ENCODE assay signal across 22 cellular contexts in the genomic region with DNA sequence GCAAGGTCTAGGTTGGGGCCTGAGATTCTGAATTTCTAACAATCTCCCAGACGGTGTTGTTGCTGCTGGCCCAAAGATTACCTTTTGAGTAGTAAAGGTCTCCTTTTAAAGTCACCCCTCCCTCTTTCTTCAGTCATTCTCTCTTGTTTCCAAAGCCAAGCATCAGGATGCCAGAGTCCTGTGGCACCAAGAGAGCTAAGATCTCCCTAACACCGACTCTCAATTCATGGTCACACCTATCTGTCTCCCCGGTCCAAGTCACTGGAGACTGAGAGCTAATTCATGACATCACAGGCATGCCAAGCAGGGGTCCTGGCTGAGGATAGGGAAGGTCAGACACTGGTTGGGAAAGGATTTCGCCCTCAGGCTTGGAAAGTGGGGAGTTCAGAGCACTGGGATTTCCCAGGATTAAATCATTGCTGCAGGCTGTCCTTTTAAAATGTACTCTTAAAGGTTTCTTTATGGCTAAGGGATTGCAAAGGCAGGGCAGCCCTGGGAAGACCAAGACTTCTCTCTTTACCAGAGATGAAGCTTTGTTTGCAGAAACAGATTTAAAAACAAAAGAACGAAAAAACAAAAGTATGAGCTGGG. TPM values are rescaled to one million over a fixed set of nuclear protein-coding genes. Genes with fewer than 3 reads are reported as not detected.
DNase-seq lines count a peak whose midpoint lies in the region; FAIRE-seq and TF ChIP-seq lines count a peak whose summit lies in the region.
"Had no signal": no experiment of that assay in that cellular context is flagged by ENCODE, and none has a peak within 500 bp of the region (broad histone marks: within the 10 kb centered on the region; RNA-seq: fewer than 3 reads in every experiment).

No MANE protein-coding gene starts in this region.

- peaks cover 94% of the 10 kb centered on the region for H3K27me3 Mint-ChIP-seq in activated CD4-positive, alpha-beta T cell treated with anti-CD3 and anti-CD28 coated beads, Interleukin-2, amount 10 ng/mL, durations not matched to agents 7 days and 5 days

- H3K4me1 Mint-ChIP-seq in activated CD4-positive, alpha-beta T cell treated with anti-CD3 and anti-CD28 coated beads, Interleukin-2, amount 10 ng/mL, durations not matched to agents 7 days and 5 days, result peaks cover 22% of the 10 kb centered on the region

- in situ Hi-C loops in GM23248 (cut with MboI), result no loop called here

- H4K91ac ChIP-seq in H1 (replicated peaks; ENCODE audit: insufficient read length, low read length), result no peak overlapping the region

- H3K14ac ChIP-seq in H1 (ENCODE audit: insufficient read length), result no peak overlapping the region

- H3K9me3 ChIP-seq in Karpas-422 (ENCODE audit: low read length), result no peaks in the 10 kb centered on the region
- no peaks in the 10 kb centered on the region for H3K9me3 ChIP-seq in H1 (ENCODE audit: insufficient read depth in 2 of 2, low read depth in 1 of 2, low read length in 1 of 2)
- no peaks in the 10 kb centered on the region for H3K9me3 ChIP-seq in osteoblast (ENCODE audit: low read depth, low read length)
- no peaks in the 10 kb centered on the region for H3K9me3 ChIP-seq in GM23248 (ENCODE audit: low read depth)
- H3K9me3 ChIP-seq: BE2C, body of pancreas, upper lobe of right lung had no signal

- H3K18ac ChIP-seq in H1 (ENCODE audit: extremely low read depth, low read length), result no peak overlapping the region

- FAIRE-seq in H1 (lab: Jason Lieb, UNC) (no peak), GM12892 (lab: Jason Lieb, UNC) (no peak)
- FAIRE-seq: colon, K562, kidney had no signal

- H3K4me3 ChIP-seq in Karpas-422 (ENCODE audit: low read length) (no peak overlapping the region), H1 (ENCODE audit: extremely low read depth in 1 of 4, insufficient read depth in 2 of 4, low read depth in 3 of 4, low read length in 4 of 4) (peak overlapping the region in 2 of 4 experiments; percentile 73 to 85; a peak in 4 of 8 replicates), osteoblast (ENCODE audit: insufficient read depth, low read length) (no peak overlapping the region), GM23248 (no peak overlapping the region)
- H3K4me3 ChIP-seq: body of pancreas, K562 had no signal

- 10% methylated on average over 5 of the region's 5 CpGs; no CpG with 5 or more reads in 1 of the 2 experiments for WGBS in H1 (ENCODE audit: extremely low coverage in 1 of 2, insufficient coverage in 1 of 2, insufficient read length in 1 of 2, insufficient replicate concordance in 2 of 2, low coverage in 1 of 2, low lambda C conversion rate in 2 of 2, missing lambda C conversion rate in 1 of 2), 2 experiments
- 96 to 97% methylated on average over 5 of the region's 5 CpGs for WGBS in GM23248 (ENCODE audit: low coverage in 1 of 2, low lambda C conversion rate in 2 of 2, missing lambda C conversion rate in 2 of 2), 2 experiments

- TF ChIP-seq EP300 in H1 (IDR thresholded peaks at IDR 0.05; ENCODE audit: borderline replicate concordance in 1 of 2, low read depth in 2 of 2, low read length in 2 of 2), result no peak

- H3K9me2 ChIP-seq in Karpas-422 (replicated peaks; ENCODE audit: insufficient read depth, low read length), result no peaks in the 10 kb centered on the region
- no peaks in the 10 kb centered on the region for H3K9me2 ChIP-seq in GM23248 (ENCODE audit: insufficient read depth)

- H3K4me2 ChIP-seq in Karpas-422 (ENCODE audit: low read depth, low read length, poor library complexity, severe bottlenecking) (peak overlapping the region; percentile 100), H1 (ENCODE audit: insufficient read depth in 1 of 2, low read depth in 2 of 2, low read length in 2 of 2) (peak overlapping the region; percentile 65 to 99), osteoblast (ENCODE audit: insufficient read depth, low read length) (no peak overlapping the region), GM23248 (ENCODE audit: unreplicated experiment) (no peak overlapping the region)

- DNase-seq in activated CD4-positive, alpha-beta T cell treated with anti-CD3 and anti-CD28 coated beads, Interleukin-2, amount 10 ng/mL, durations not matched to agents 7 days and 5 days, result no peak
- DNase-seq in activated CD4-positive, alpha-beta T cell treated with anti-CD3 and anti-CD28 coated beads for 1 hour, result no peak
- no peak for DNase-seq in Karpas-422
- no peak for DNase-seq in H1 (ENCODE audit: low read depth in 1 of 2, low spot score in 2 of 2)
- DNase-seq in osteoblast (ENCODE audit: insufficient read length, low spot score, missing footprints), result peak; percentile 76
- DNase-seq in NCI-H446 (lab: John Stamatoyannopoulos, UW), result no peak
- no peak for DNase-seq in GM12892 (ENCODE audit: insufficient read length)
- DNase-seq in GM23248, result no peak
- DNase-seq: 8988T; activated T-cell treated with anti-CD3 and anti-CD28 coated beads, Interleukin-2, amount 50 U/mL, for 24 hours; BE2C; body of pancreas; kidney; NCI-H446 treated with DMSO at 0.1 percent for 48 hours; upper lobe of right lung had no signal

- POLR2A ChIA-PET in activated CD4-positive, alpha-beta T cell treated with anti-CD3 and anti-CD28 coated beads, Interleukin-2, amount 10 ng/mL, durations not matched to agents 7 days and 5 days (lab: Charles Lee), result no interaction called here
- POLR2A ChIA-PET in H1 (lab: Charles Lee; ENCODE audit: partially characterized antibody), result interaction anchor here (3.3 kb wide), 1 partner anchor 11 kb away, joined by 11 read pairs; the partner anchor contains the start of gene RSRC1

- no peaks in the 10 kb centered on the region for H4K20me1 ChIP-seq in Karpas-422 (ENCODE audit: insufficient read depth, low read depth, low read length)
- H4K20me1 ChIP-seq in H1 (replicated peaks in 1 of 2; ENCODE audit: control insufficient read depth in 1 of 2, insufficient read depth in 2 of 2, low read length in 2 of 2), result peaks cover 2 to 13% of the 10 kb centered on the region in 2 experiments
- H4K20me1 ChIP-seq in osteoblast (ENCODE audit: insufficient read depth, low read length), result peaks cover 5% of the 10 kb centered on the region
- H4K20me1 ChIP-seq in GM23248 (ENCODE audit: insufficient read depth), result no peaks in the 10 kb centered on the region

- H4K5ac ChIP-seq in H1 (ENCODE audit: insufficient read length, low read depth, low read length), result no peak overlapping the region

- no peak overlapping the region for H3K4ac ChIP-seq in H1 (replicated peaks; ENCODE audit: insufficient read length, low read depth, low read length)

- no peak overlapping the region for H2BK15ac ChIP-seq in H1 (ENCODE audit: low read length)

- no peaks in the 10 kb centered on the region for H3F3A ChIP-seq in GM23248 (ENCODE audit: insufficient read depth)

- H3K9me3 Mint-ChIP-seq in activated CD4-positive, alpha-beta T cell treated with anti-CD3 and anti-CD28 coated beads, Interleukin-2, amount 10 ng/mL, durations not matched to agents 7 days and 5 days, result peaks cover 4% of the 10 kb centered on the region

- no peak overlapping the region for H2BK12ac ChIP-seq in H1 (ENCODE audit: low read depth, low read length)

- H3K4me3 Mint-ChIP-seq in activated CD4-positive, alpha-beta T cell treated with anti-CD3 and anti-CD28 coated beads, Interleukin-2, amount 10 ng/mL, durations not matched to agents 7 days and 5 days, result peak overlapping the region; percentile 3

- TF ChIP-seq RAD21 in H1 (IDR thresholded peaks at IDR 0.05 in 1 of 2, conservative IDR thresholded peaks at IDR 0.05 in 1 of 2; ENCODE audit: low read depth in 2 of 2, low read length in 2 of 2), result no peak

- H3K9ac ChIP-seq in Karpas-422 (ENCODE audit: low read length), result no peak overlapping the region
- H3K9ac ChIP-seq in H1 (replicated peaks in 1 of 4; ENCODE audit: extremely low read depth in 1 of 4, low read depth in 3 of 4, low read length in 3 of 4), result no peak overlapping the region
- H3K9ac ChIP-seq in GM23248, result no peak overlapping the region

- no peak overlapping the region for H2BK20ac ChIP-seq in H1 (ENCODE audit: low read length)

- peaks cover 28% of the 10 kb centered on the region; the same call in 1 of the 2 replicates for H3K23me2 ChIP-seq in H1 (ENCODE audit: low read depth, low read length)

- no peak overlapping the region for H3K27ac Mint-ChIP-seq in activated CD4-positive, alpha-beta T cell treated with anti-CD3 and anti-CD28 coated beads, Interleukin-2, amount 10 ng/mL, durations not matched to agents 7 days and 5 days
- H3K27ac Mint-ChIP-seq: activated naive CD4-positive, alpha-beta T cell treated with anti-CD3 and anti-CD28 coated beads, Interleukin-2, amount 50 U/mL, for 24 hours; activated T-cell treated with anti-CD3 and anti-CD28 coated beads, Interleukin-2, amount 50 U/mL, for 24 hours had no signal

- no peak for TF ChIP-seq POLR2A in H1 (IDR thresholded peaks at IDR 0.05; ENCODE audit: control extremely low read depth in 1 of 2, low read depth in 2 of 2, low read length in 2 of 2)
- no peak for TF ChIP-seq POLR2A in GM12892 (IDR thresholded peaks at IDR 0.05; ENCODE audit: low read depth, low read length)

- H4K8ac ChIP-seq in H1 (ENCODE audit: extremely low read depth, insufficient read depth, low read length), result no peak overlapping the region

- CTCF ChIA-PET in activated CD4-positive, alpha-beta T cell treated with anti-CD3 and anti-CD28 coated beads, Interleukin-2, amount 10 ng/mL, durations not matched to agents 7 days and 5 days (lab: Charles Lee), result interaction anchor here (0.6 kb wide), 1 partner anchor 312 kb away, joined by 3 read pairs; no protein-coding TSS in a partner anchor
- CTCF ChIA-PET in H1 (lab: Charles Lee; ENCODE audit: partially characterized antibody), result interaction anchor here (1.1 kb wide), 1 partner anchor 10 kb away, joined by 7 read pairs; no protein-coding TSS in a partner anchor

- H3K4me1 ChIP-seq in Karpas-422 (ENCODE audit: low read length) (peaks cover 41% of the 10 kb centered on the region), H1 (replicated peaks in 1 of 4; ENCODE audit: control insufficient read depth in 3 of 4, insufficient read depth in 4 of 4, low read length in 3 of 4) (peaks cover 2 to 19% (median 7%) of the 10 kb centered on the region in 4 experiments), osteoblast (ENCODE audit: insufficient read depth, low read length) (no peaks in the 10 kb centered on the region), GM23248 (ENCODE audit: insufficient read depth) (no peaks in the 10 kb centered on the region; the same call in 1 of the 2 replicates)

- no peak overlapping the region for H3K56ac ChIP-seq in H1 (replicated peaks; ENCODE audit: insufficient read length, low read depth, low read length)

- no peaks in the 10 kb centered on the region for H3K79me1 ChIP-seq in H1 (ENCODE audit: low read depth, low read length)

- no peak overlapping the region for H3K23ac ChIP-seq in H1 (ENCODE audit: insufficient read length)

- H2AFZ ChIP-seq in Karpas-422 (ENCODE audit: low read length) (no peak overlapping the region), H1 (ENCODE audit: low read length) (no peak overlapping the region), osteoblast (ENCODE audit: low read length) (no peak overlapping the region), GM23248 (no peak overlapping the region)

- H2BK5ac ChIP-seq in H1 (ENCODE audit: low read depth, low read length), result no peak overlapping the region

- TF ChIP-seq CTCF in H1 (IDR thresholded peaks at IDR 0.05; ENCODE audit: control extremely low read depth in 1 of 3, insufficient read depth in 1 of 3, low read depth in 1 of 3, low read length in 3 of 3), result no peak
- TF ChIP-seq CTCF in osteoblast (IDR thresholded peaks at IDR 0.05; ENCODE audit: extremely low read depth, low read depth, low read length), result no peak

- no peak overlapping the region for H3K27ac ChIP-seq in Karpas-422 (ENCODE audit: low read length)
- no peak overlapping the region for H3K27ac ChIP-seq in H1 (ENCODE audit: low read depth, low read length)
- no peak overlapping the region for H3K27ac ChIP-seq in osteoblast (ENCODE audit: low read depth, low read length)
- no peak overlapping the region for H3K27ac ChIP-seq in GM23248
- H3K27ac ChIP-seq: body of pancreas, heart left ventricle, HL-60, skin epidermis, upper lobe of right lung had no signal

- H3K36me3 ChIP-seq in Karpas-422 (ENCODE audit: insufficient read depth, low read length) (peaks cover 7% of the 10 kb centered on the region; the same call in 1 of the 2 replicates), H1 (ENCODE audit: control insufficient read depth in 2 of 4, insufficient read depth in 4 of 4, low read length in 3 of 4) (no peaks in the 10 kb centered on the region), osteoblast (ENCODE audit: insufficient read depth, low read length) (peaks cover 22% of the 10 kb centered on the region), GM23248 (ENCODE audit: low read depth) (peaks cover 32% of the 10 kb centered on the region)
- H3K36me3 ChIP-seq: heart left ventricle, upper lobe of right lung had no signal

- H3K27me3 ChIP-seq in Karpas-422 (ENCODE audit: low read length) (no peaks in the 10 kb centered on the region), H1 (replicated peaks in 1 of 4; ENCODE audit: control insufficient read depth in 3 of 4, extremely low read depth in 1 of 4, insufficient read depth in 3 of 4, low read length in 3 of 4) (peaks cover 71 to 98% (median 86%) of the 10 kb centered on the region in 4 experiments), osteoblast (ENCODE audit: insufficient read depth, low read length) (peaks cover 41% of the 10 kb centered on the region), GM23248 (replicated peaks; ENCODE audit: insufficient read depth) (no peaks in the 10 kb centered on the region)
- H3K27me3 ChIP-seq: BE2C had no signal

- H3K79me2 ChIP-seq in Karpas-422 (ENCODE audit: low read length), result 0 out of 2 replicates have a peak, but pooled peaks cover 3% of the 10 kb centered on the region
- no peaks in the 10 kb centered on the region for H3K79me2 ChIP-seq in H1 (ENCODE audit: control insufficient read depth in 1 of 2, insufficient read depth in 2 of 2, low read length in 2 of 2)
- peaks cover 18% of the 10 kb centered on the region for H3K79me2 ChIP-seq in osteoblast (ENCODE audit: insufficient read depth, low read length)
- H3K79me2 ChIP-seq in GM23248 (ENCODE audit: insufficient read depth), result peaks cover 33% of the 10 kb centered on the region

- peaks cover 4% of the 10 kb centered on the region for H3K36me3 Mint-ChIP-seq in activated CD4-positive, alpha-beta T cell treated with anti-CD3 and anti-CD28 coated beads, Interleukin-2, amount 10 ng/mL, durations not matched to agents 7 days and 5 days (ENCODE audit: low read depth)

- no peak overlapping the region for H2BK120ac ChIP-seq in H1 (replicated peaks; ENCODE audit: low read depth, low read length)

- H2AK5ac ChIP-seq in H1 (ENCODE audit: low read depth, low read length), result no peak overlapping the region

RNA-seq across cellular contexts. Expression of gene SHOX2, which starts 7.3 kb away (rescaled TPM):
- total RNA-seq in activated CD4-positive, alpha-beta T cell treated with anti-CD3 and anti-CD28 coated beads, Interleukin-2, amount 10 ng/mL, durations not matched to agents 7 days and 5 days, result not detected
- 7.7 and 11.7 TPM in 2 replicates for total RNA-seq in Karpas-422 (2014; rRNA removed; shearing (Covaris generic); ENCODE audit: low replicate concordance)
- 0.11 and 0.29 TPM in 2 replicates for total RNA-seq in H1 (2021; fragmentation: NEBNext Ultra II Directional; extraction: Animal tissue kit (Norgen Biotek cat#: 25700))
- polyA plus RNA-seq in H1 (2011; rRNA removed) (0.03 TPM in 2 replicates), GM23248 (2016; fragmentation: Nextera tagmentation; extraction: Ambion mirVana) (10.5 and 10.6 TPM in 2 replicates)
- 0.04 TPM for polyA plus RNA-seq in H1 (2011; cell fraction: cytosol; rRNA removed)
- polyA plus RNA-seq in H1 (2011; cell fraction: nucleus; rRNA removed), result 0.10 TPM
- polyA plus RNA-seq in H1 (2012, experiment 1 of 2), result 0.04 to 0.12 TPM (median 0.08 TPM) in 3 of 4 replicates, not detected in the other
- polyA plus RNA-seq in H1 (2012, experiment 2 of 2), result not detected
- polyA plus RNA-seq in H1 (2013, experiment 1 of 2), result 0.18 TPM
- polyA plus RNA-seq in H1 (2013, experiment 2 of 2), result 0.06 TPM
- polyA minus RNA-seq in H1 (2011; rRNA and poly(A)+ RNA removed), result 0.10 TPM in 1 of 2 replicates, not detected in the other
- polyA minus RNA-seq in H1 (2011; cell fraction: cytosol; rRNA and poly(A)+ RNA removed), result not detected
- polyA minus RNA-seq in H1 (2011; cell fraction: nucleus; rRNA and poly(A)+ RNA removed), result not detected
- total RNA-seq in osteoblast, result 11.2 and 12.3 TPM in 2 replicates
- polyA plus RNA-seq in GM12892 (2012; ENCODE audit: missing spikeins), result 0.17 TPM
- 16.1 and 17.7 TPM in 2 replicates for total RNA-seq in GM23248 (2014; rRNA removed; shearing (Covaris generic))
- total RNA-seq: lung microvascular endothelial cell had no signal

RNA-seq across cellular contexts. Expression of gene RSRC1, which starts 11.0 kb away (rescaled TPM):
- 10 to 100 TPM; 41.3 to 46.1 TPM for total RNA-seq in activated CD4-positive, alpha-beta T cell treated with anti-CD3 and anti-CD28 coated beads, Interleukin-2, amount 10 ng/mL, durations not matched to agents 7 days and 5 days
- total RNA-seq in Karpas-422 (2014; rRNA removed; shearing (Covaris generic); ENCODE audit: low replicate concordance), result 95.2 and 101 TPM in 2 replicates
- 27.9 and 29.5 TPM in 2 replicates for total RNA-seq in H1 (2021; fragmentation: NEBNext Ultra II Directional; extraction: Animal tissue kit (Norgen Biotek cat#: 25700))
- polyA plus RNA-seq in H1 (2011; rRNA removed) (1.6 and 2.0 TPM in 2 replicates), GM23248 (2016; fragmentation: Nextera tagmentation; extraction: Ambion mirVana) (28.5 and 30.2 TPM in 2 replicates)
- polyA plus RNA-seq in H1 (2011; cell fraction: cytosol; rRNA removed), result 5.4 TPM
- polyA plus RNA-seq in H1 (2011; cell fraction: nucleus; rRNA removed), result 4.0 TPM
- 18.4 to 20.9 TPM (median 19.2 TPM) in 4 replicates for polyA plus RNA-seq in H1 (2012, experiment 1 of 2)
- 1.1 TPM for polyA plus RNA-seq in H1 (2012, experiment 2 of 2)
- polyA plus RNA-seq in H1 (2013, experiment 1 of 2), result 23.7 TPM
- 22.1 TPM for polyA plus RNA-seq in H1 (2013, experiment 2 of 2)
- 8.3 and 15.4 TPM in 2 replicates for polyA minus RNA-seq in H1 (2011; rRNA and poly(A)+ RNA removed)
- 10.4 TPM for polyA minus RNA-seq in H1 (2011; cell fraction: cytosol; rRNA and poly(A)+ RNA removed)
- polyA minus RNA-seq in H1 (2011; cell fraction: nucleus; rRNA and poly(A)+ RNA removed), result 28.0 TPM
- total RNA-seq in osteoblast, result 69.8 and 73.1 TPM in 2 replicates
- 33.7 TPM for polyA plus RNA-seq in GM12892 (2012; ENCODE audit: missing spikeins)
- 30.7 and 34.6 TPM in 2 replicates for total RNA-seq in GM23248 (2014; rRNA removed; shearing (Covaris generic))

Comparison
In these comparisons a context has a peak if more than half of its experiments do, and no peak if none do; other contexts are left out.
1. H3K4me2 ChIP-seq: peak in Karpas-422 (single experiment) and H1 (2 of 2); none in osteoblast (single experiment) and GM23248 (single experiment).